In the genomic region with DNA sequence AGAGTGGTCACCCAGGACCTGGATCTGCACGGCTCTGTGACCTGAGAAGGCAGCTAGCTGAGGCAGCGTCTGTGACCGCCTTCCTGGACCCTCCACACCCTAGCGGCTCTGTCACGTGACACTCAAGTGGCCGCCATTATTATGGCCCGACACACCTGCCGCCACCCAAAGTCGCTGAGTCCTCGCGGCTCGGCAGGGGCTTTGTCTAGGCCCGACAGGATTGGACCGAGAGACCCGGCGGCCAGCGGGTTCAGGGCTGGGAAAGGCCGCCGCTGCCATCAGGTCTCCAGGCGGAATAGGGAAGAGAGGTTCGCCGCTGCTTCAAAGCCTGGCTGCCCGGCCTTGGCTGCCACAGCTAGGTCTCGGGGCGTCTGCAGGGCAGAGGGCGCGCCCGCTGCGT, we compare ENCODE assay signal across 17 cellular contexts.
"Had no signal": no experiment of that assay in that cellular context is flagged by ENCODE, and none has a peak within 500 bp of the region (broad histone marks: within the 10 kb centered on the region; RNA-seq: fewer than 3 reads in every experiment).

No MANE protein-coding gene starts in this region.

- H2AFZ ChIP-seq: hepatocyte had no signal

- DNase-seq: activated CD4-positive, alpha-beta T cell treated with anti-CD3 and anti-CD28 coated beads, Interleukin-2, amount 10 ng/mL, durations not matched to agents 7 days and 5 days; activated CD8-positive, alpha-beta memory T cell treated with anti-CD3 and anti-CD28 coated beads, Interleukin-2, amount 50 U/mL, for 4 hours; activated gamma-delta T cell; activated T-cell treated with anti-CD3 and anti-CD28 coated beads, Interleukin-2, amount 50 U/mL, for 4 hours; body of pancreas; caudate nucleus; foreskin fibroblast; left colon; sigmoid colon; stimulated activated CD4-positive, alpha-beta T cell treated with anti-CD3 and anti-CD28 coated beads, Interleukin-4, amount 100 ng/mL, for 4 hours had no signal

- ATAC-seq: activated CD4-positive, CD25-positive, alpha-beta regulatory T cell treated with anti-CD3 and anti-CD28 coated beads, Interleukin-2, amount 50 U/mL, for 24 hours; activated T-cell treated with anti-CD3 and anti-CD28 coated beads, Interleukin-2, amount 50 U/mL, for 4 hours; body of pancreas; left colon; stimulated activated memory B cell treated with anti-CD40 and anti-IgM and Interleukin-4, amounts not matched to agents 10 μg/mL and 1 μg/mL and 100 μg/mL, for 72 hours had no signal

- H3K4me1 ChIP-seq: body of pancreas, sigmoid colon had no signal

- H3K27ac ChIP-seq: body of pancreas, dorsolateral prefrontal cortex, hepatocyte, ovary, sigmoid colon, thoracic aorta had no signal

- FAIRE-seq: colon had no signal

- H3K36me3 ChIP-seq: ovary, sigmoid colon, thoracic aorta had no signal

- H3K4me3 ChIP-seq: body of pancreas, dorsolateral prefrontal cortex, hepatocyte, ovary, sigmoid colon, thoracic aorta had no signal

- H3K4me2 ChIP-seq: hepatocyte had no signal

- H3K27me3 ChIP-seq: body of pancreas, dorsolateral prefrontal cortex, hepatocyte, ovary, sigmoid colon had no signal

- H3K79me2 ChIP-seq: hepatocyte had no signal

- H3K9me3 ChIP-seq: body of pancreas, ovary, thoracic aorta had no signal
